Comparison of ENCODE assay signal across 9 cellular contexts in the genomic region with DNA sequence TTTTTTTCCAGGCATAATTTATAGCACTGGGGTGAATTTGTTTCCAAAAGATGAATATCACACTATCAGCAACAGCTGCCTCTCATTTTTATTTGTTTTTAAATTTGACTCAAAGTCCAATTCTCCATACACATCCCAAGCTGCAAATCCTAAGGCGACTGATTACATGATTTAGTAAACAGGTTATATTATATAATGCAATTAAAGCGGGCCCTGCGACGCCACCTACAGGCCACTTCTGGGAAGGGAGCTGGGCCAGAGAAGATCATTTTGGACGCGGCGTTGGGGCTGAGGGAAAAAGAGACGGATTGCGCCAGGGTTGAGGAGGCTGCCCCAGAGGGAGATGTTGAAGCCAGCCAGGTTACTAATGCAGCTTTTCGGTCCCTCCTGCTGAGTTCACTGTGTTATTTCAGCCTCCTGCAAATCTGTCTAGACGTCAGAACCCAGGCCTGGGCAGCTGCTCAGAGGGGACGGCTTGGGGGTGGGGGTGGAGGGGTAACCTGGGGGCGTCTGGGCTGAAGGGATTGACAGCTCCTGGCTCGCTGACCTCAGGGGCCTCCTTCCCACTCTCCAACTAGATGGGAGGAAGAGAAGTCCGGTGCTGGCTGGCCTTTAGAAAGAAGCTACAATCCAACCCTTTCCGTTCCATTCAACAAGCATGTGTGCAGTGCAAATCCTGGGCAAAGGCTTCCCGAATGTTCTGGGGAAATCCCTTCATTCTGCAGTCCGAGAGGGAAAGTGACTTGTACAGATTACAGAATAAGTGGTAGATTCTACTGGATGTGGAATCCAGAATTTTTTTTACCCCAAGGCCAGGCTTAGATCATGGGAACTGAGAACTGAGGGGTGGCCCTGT.
A peak's percentile ranks its signal among the peaks of the same experiment; 100 is the strongest.
DNase-seq lines count a peak whose midpoint lies in the region; ATAC-seq and TF ChIP-seq lines count a peak whose summit lies in the region.
"Had no signal": no experiment of that assay in that cellular context is flagged by ENCODE, and none has a peak within 500 bp of the region (broad histone marks: within the 10 kb centered on the region; RNA-seq: fewer than 3 reads in every experiment).

No MANE protein-coding gene starts in this region.

- POLR2A ChIA-PET in CD4-positive, alpha-beta T cell (lab: Charles Lee) = no interaction called here

- TF ChIP-seq EP300 in neural cell (conservative IDR thresholded peaks at IDR 0.05; ENCODE audit: poor library complexity, severe bottlenecking) = no peak

- H3K27me3 Mint-ChIP-seq in CD4-positive, alpha-beta T cell = peaks cover 23% of the 10 kb centered on the region

- ATAC-seq in CD4-positive, alpha-beta T cell (ENCODE audit: poor library complexity) = peak; percentile 32
- ATAC-seq in GM21723 (IDR thresholded peaks at IDR 0.05; ENCODE audit: unreplicated experiment) (peak; percentile 57), upper lobe of right lung (peak; percentile 68), HG02678 (IDR thresholded peaks at IDR 0.05; ENCODE audit: unreplicated experiment) (no peak)

- no peaks in the 10 kb centered on the region for H3K27me3 ChIP-seq in CD4-positive, alpha-beta T cell (ENCODE audit: control insufficient read depth, insufficient read depth, low read length)
- H3K27me3 ChIP-seq in neural cell (ENCODE audit: insufficient read depth, low read depth, low read length) = no peaks in the 10 kb centered on the region
- no peaks in the 10 kb centered on the region for H3K27me3 ChIP-seq in upper lobe of right lung

- no peaks in the 10 kb centered on the region for H3K4me1 Mint-ChIP-seq in CD4-positive, alpha-beta T cell (ENCODE audit: low read depth)
- H3K4me1 Mint-ChIP-seq: IgD-negative memory B cell had no signal

- peak; percentile 58 for TF ChIP-seq CTCF in CD4-positive, alpha-beta T cell (IDR thresholded peaks at IDR 0.05)
- peak; percentile 89 for TF ChIP-seq CTCF in neural cell (IDR thresholded peaks at IDR 0.05; ENCODE audit: poor library complexity, severe bottlenecking)
- TF ChIP-seq CTCF in upper lobe of right lung (IDR thresholded peaks at IDR 0.05) = peak; percentile 82

- no peaks in the 10 kb centered on the region for H3K9me3 Mint-ChIP-seq in CD4-positive, alpha-beta T cell

- CTCF ChIA-PET in CD4-positive, alpha-beta T cell (lab: Charles Lee) = interaction anchor here (0.6 to 1.1 kb wide), 7 partner anchors 8 to 384 kb away, joined by 3 to 5 read pairs (median 3); no protein-coding TSS in a partner anchor

- H3K4me3 Mint-ChIP-seq in CD4-positive, alpha-beta T cell = no peak overlapping the region
- H3K4me3 Mint-ChIP-seq: IgD-negative memory B cell had no signal

- no peak overlapping the region for H2AFZ ChIP-seq in neural cell (ENCODE audit: low read depth, low read length)

- intact Hi-C loops in CD4-positive, alpha-beta T cell (cut with DNase I, micrococcal nuclease) = loop anchor here in 1 of 2 experiments (5.0 kb wide), 1 partner anchor 254 kb away; no protein-coding TSS in a partner anchor
- intact Hi-C loops in upper lobe of right lung (cut with DNase I) = loop anchor here (10.0 kb wide), 1 partner anchor 81 kb away; no protein-coding TSS in a partner anchor

- no peak overlapping the region for H3K27ac ChIP-seq in CD4-positive, alpha-beta T cell (ENCODE audit: low read depth, low read length)
- peak overlapping the region; percentile 73 for H3K27ac ChIP-seq in neural cell (ENCODE audit: low read length)
- H3K27ac ChIP-seq in upper lobe of right lung = peak overlapping the region; percentile 42

- H3K79me2 ChIP-seq in neural cell (replicated peaks; ENCODE audit: insufficient read depth, low read length) = no peaks in the 10 kb centered on the region

- no peak overlapping the region for H3K4me2 ChIP-seq in neural cell (ENCODE audit: low read length)

- DNase-seq in CD4-positive, alpha-beta T cell = peak in 7 of 10 experiments; percentile 3 to 49 (median 11)
- peak; percentile 21 for DNase-seq in NCI-H748 (lab: John Stamatoyannopoulos, UW; ENCODE audit: unreplicated experiment)
- DNase-seq in activated T-cell treated with anti-CD3 and anti-CD28 coated beads for 4 hours = peak; percentile 18
- DNase-seq in fibroblast of peridontal ligament (ENCODE audit: extremely low read depth) = peak; percentile 67
- DNase-seq in upper lobe of right lung = peak; percentile 77

- peak overlapping the region; percentile 41 for H3K9ac ChIP-seq in neural cell (ENCODE audit: low read length)

- H3K4me1 ChIP-seq in upper lobe of right lung = peaks cover 9% of the 10 kb centered on the region

- peak; percentile 80 for TF ChIP-seq RAD21 in neural cell (conservative IDR thresholded peaks at IDR 0.05)

- H3K4me3 ChIP-seq in neural cell (ENCODE audit: low read length) = peak overlapping the region; percentile 34
- H3K4me3 ChIP-seq in upper lobe of right lung = no peak overlapping the region

- H3K36me3 ChIP-seq in neural cell (ENCODE audit: insufficient read depth, low read length) = no peaks in the 10 kb centered on the region
- no peaks in the 10 kb centered on the region for H3K36me3 ChIP-seq in upper lobe of right lung

- no peaks in the 10 kb centered on the region for H4K20me1 ChIP-seq in neural cell (ENCODE audit: insufficient read depth)

- no peaks in the 10 kb centered on the region for H3K9me3 ChIP-seq in CD4-positive, alpha-beta T cell (ENCODE audit: control insufficient read depth, low read length)
- H3K9me3 ChIP-seq in neural cell (ENCODE audit: low read length) = no peaks in the 10 kb centered on the region
- no peaks in the 10 kb centered on the region for H3K9me3 ChIP-seq in upper lobe of right lung

- H3F3A ChIP-seq in neural cell (ENCODE audit: insufficient read depth, low read length, poor library complexity, severe bottlenecking) = no peaks in the 10 kb centered on the region

- no peaks in the 10 kb centered on the region for H3K36me3 Mint-ChIP-seq in CD4-positive, alpha-beta T cell (ENCODE audit: low read depth)

- no peak overlapping the region for H3K27ac Mint-ChIP-seq in CD4-positive, alpha-beta T cell

- H3K9me2 ChIP-seq in neural cell (ENCODE audit: insufficient read depth, low read length) = no peaks in the 10 kb centered on the region

TF ChIP-seq in neural cell, 6 proteins besides CTCF, POLR2A, EP300 and RAD21:
- peak; percentile 84 for TF ChIP-seq SMC3 (conservative IDR thresholded peaks at IDR 0.05; ENCODE audit: poor library complexity)
- TF ChIP-seq, protein P1, sequence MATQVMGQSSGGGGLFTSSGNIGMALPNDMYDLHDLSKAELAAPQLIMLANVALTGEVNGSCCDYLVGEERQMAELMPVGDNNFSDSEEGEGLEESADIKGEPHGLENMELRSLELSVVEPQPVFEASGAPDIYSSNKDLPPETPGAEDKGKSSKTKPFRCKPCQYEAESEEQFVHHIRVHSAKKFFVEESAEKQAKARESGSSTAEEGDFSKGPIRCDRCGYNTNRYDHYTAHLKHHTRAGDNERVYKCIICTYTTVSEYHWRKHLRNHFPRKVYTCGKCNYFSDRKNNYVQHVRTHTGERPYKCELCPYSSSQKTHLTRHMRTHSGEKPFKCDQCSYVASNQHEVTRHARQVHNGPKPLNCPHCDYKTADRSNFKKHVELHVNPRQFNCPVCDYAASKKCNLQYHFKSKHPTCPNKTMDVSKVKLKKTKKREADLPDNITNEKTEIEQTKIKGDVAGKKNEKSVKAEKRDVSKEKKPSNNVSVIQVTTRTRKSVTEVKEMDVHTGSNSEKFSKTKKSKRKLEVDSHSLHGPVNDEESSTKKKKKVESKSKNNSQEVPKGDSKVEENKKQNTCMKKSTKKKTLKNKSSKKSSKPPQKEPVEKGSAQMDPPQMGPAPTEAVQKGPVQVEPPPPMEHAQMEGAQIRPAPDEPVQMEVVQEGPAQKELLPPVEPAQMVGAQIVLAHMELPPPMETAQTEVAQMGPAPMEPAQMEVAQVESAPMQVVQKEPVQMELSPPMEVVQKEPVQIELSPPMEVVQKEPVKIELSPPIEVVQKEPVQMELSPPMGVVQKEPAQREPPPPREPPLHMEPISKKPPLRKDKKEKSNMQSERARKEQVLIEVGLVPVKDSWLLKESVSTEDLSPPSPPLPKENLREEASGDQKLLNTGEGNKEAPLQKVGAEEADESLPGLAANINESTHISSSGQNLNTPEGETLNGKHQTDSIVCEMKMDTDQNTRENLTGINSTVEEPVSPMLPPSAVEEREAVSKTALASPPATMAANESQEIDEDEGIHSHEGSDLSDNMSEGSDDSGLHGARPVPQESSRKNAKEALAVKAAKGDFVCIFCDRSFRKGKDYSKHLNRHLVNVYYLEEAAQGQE (IDR thresholded peaks at IDR 0.05; ENCODE audit: borderline replicate concordance) = peak; percentile 5
- TF ChIP-seq MXI1 (conservative IDR thresholded peaks at IDR 0.05; ENCODE audit: poor library complexity, severe bottlenecking) = no peak
- TF ChIP-seq TAF1 (IDR thresholded peaks at IDR 0.05; ENCODE audit: low read depth) = no peak
- no peak for TF ChIP-seq POLR2AphosphoS5 (IDR thresholded peaks at IDR 0.05)
- TF ChIP-seq EZH2 (IDR thresholded peaks at IDR 0.05; ENCODE audit: borderline replicate concordance, insufficient read depth, low read length, poor library complexity, severe bottlenecking) = no peak
TF ChIP-seq in neural cell: peak in this region for 2.

Comparison
In these comparisons a context has a peak if more than half of its experiments do, and no peak if none do; other contexts are left out.
1. DNase-seq: peak in every context shown above with its lines; median percentile 77 in upper lobe of right lung; 67 in fibroblast of peridontal ligament; 21 in NCI-H748; 18 in activated T-cell treated with anti-CD3 and anti-CD28 coated beads for 4 hours; 11 in CD4-positive, alpha-beta T cell.